18 cellular contexts compared by ENCODE assay signal in the genomic region with DNA sequence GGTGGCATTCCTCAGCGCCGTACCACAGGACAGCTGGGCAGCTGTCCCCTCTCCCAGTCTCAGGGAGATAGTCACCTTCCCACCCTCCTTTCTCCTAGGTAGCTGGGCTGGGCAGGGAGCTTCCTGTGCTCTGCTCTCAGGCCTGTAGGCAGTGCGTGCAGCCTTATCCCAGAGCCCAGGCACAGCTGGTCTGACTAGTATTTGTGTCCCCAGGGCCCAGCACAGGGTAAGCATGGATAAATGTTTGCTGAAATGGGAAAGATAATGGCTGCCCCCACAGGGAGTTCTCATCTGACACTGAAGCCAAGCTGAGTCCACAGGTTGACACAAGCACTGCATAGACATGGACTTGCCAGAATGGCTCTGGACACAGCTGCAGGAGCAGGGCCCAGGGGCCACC. TPM values are rescaled to one million over a fixed set of nuclear protein-coding genes. Genes with fewer than 3 reads are reported as not detected.
A peak's percentile ranks its signal among the peaks of the same experiment; 100 is the strongest.
DNase-seq lines count a peak whose midpoint lies in the region; TF ChIP-seq lines count a peak whose summit lies in the region.
"Had no signal": no experiment of that assay in that cellular context is flagged by ENCODE, and none has a peak within 500 bp of the region (broad histone marks: within the 10 kb centered on the region; RNA-seq: fewer than 3 reads in every experiment).

No MANE protein-coding gene starts in this region.

- H3K9me3 Mint-ChIP-seq in glutamatergic neuron (ENCODE audit: unreplicated experiment): peaks cover 21% of the 10 kb centered on the region
- H3K9me3 Mint-ChIP-seq: activated naive CD4-positive, alpha-beta T cell treated with anti-CD3 and anti-CD28 coated beads, Interleukin-2, amount 10 ng/mL, durations not matched to agents 7 days and 5 days; activated T-cell treated with anti-CD3 and anti-CD28 coated beads, Interleukin-2, amount 50 U/mL, for 72 hours; CD8-positive, alpha-beta T cell; natural killer cell treated with Interleukin-12 subunit alpha and Interleukin-12 subunit beta and Interleukin-15 and Interleukin-18, amount 100 ng/mL, for 72 hours had no signal

- no peaks in the 10 kb centered on the region for H3K36me3 Mint-ChIP-seq in glutamatergic neuron (ENCODE audit: unreplicated experiment)
- H3K36me3 Mint-ChIP-seq: activated naive CD4-positive, alpha-beta T cell treated with anti-CD3 and anti-CD28 coated beads, Interleukin-2, amount 10 ng/mL, durations not matched to agents 7 days and 5 days; natural killer cell treated with Interleukin-12 subunit alpha and Interleukin-12 subunit beta and Interleukin-15 and Interleukin-18, amount 100 ng/mL, for 72 hours had no signal

- peak overlapping the region; percentile 38 for H3K4me3 Mint-ChIP-seq in glutamatergic neuron (ENCODE audit: unreplicated experiment)
- H3K4me3 Mint-ChIP-seq: activated naive CD4-positive, alpha-beta T cell treated with anti-CD3 and anti-CD28 coated beads, Interleukin-2, amount 10 ng/mL, durations not matched to agents 7 days and 5 days; activated T-cell treated with anti-CD3 and anti-CD28 coated beads, Interleukin-2, amount 50 U/mL, for 72 hours; CD8-positive, alpha-beta T cell; natural killer cell treated with Interleukin-12 subunit alpha and Interleukin-12 subunit beta and Interleukin-15 and Interleukin-18, amount 100 ng/mL, for 72 hours had no signal

- peaks cover 36% of the 10 kb centered on the region for H3K4me1 Mint-ChIP-seq in glutamatergic neuron (ENCODE audit: low read depth, unreplicated experiment)

- peaks cover 32% of the 10 kb centered on the region for H3K27me3 Mint-ChIP-seq in glutamatergic neuron (ENCODE audit: unreplicated experiment)

- TF ChIP-seq CTCF in 22Rv1 (IDR thresholded peaks at IDR 0.05): no peak
- TF ChIP-seq CTCF in glutamatergic neuron (IDR thresholded peaks at IDR 0.05; ENCODE audit: partially characterized antibody, unreplicated experiment): no peak

- 0 out of 2 replicates have a peak overlapping the region, but pooled peaks have one; percentile 15 for H3K27ac ChIP-seq in 22Rv1
- H3K27ac ChIP-seq: parathyroid adenoma had no signal

- peak overlapping the region; percentile 44 for H3K27ac Mint-ChIP-seq in glutamatergic neuron (ENCODE audit: unreplicated experiment)
- H3K27ac Mint-ChIP-seq: activated naive CD4-positive, alpha-beta T cell treated with anti-CD3 and anti-CD28 coated beads, Interleukin-2, amount 10 ng/mL, durations not matched to agents 7 days and 5 days; activated T-cell treated with anti-CD3 and anti-CD28 coated beads, Interleukin-2, amount 50 U/mL, for 72 hours; CD8-positive, alpha-beta T cell; natural killer cell treated with Interleukin-12 subunit alpha and Interleukin-12 subunit beta and Interleukin-15 and Interleukin-18, amount 100 ng/mL, for 72 hours had no signal

- DNase-seq in COLO668 (lab: John Stamatoyannopoulos, UW; ENCODE audit: unreplicated experiment) (peak; percentile 31), NCI-H2171 treated with DMSO at 0.1 percent for 48 hours (lab: John Stamatoyannopoulos, UW) (peak; percentile 88), glutamatergic neuron (peak; percentile 59), NCI-H1105 (lab: John Stamatoyannopoulos, UW) (no peak), iPS-NIHi11 (ENCODE audit: low spot score) (no peak), NCI-H1694 (lab: John Stamatoyannopoulos, UW) (no peak)
- DNase-seq: activated naive CD4-positive, alpha-beta T cell treated with anti-CD3 and anti-CD28 coated beads, Interleukin-2, amount 10 ng/mL, durations not matched to agents 7 days and 5 days; activated T-cell treated with anti-CD3 and anti-CD28 coated beads, Interleukin-2, amount 50 U/mL, for 72 hours; CD8-positive, alpha-beta T cell; central memory CD4-positive, alpha-beta T cell; EL; erythroblast; mesendoderm; NCI-H187; NCI-H524 treated with DMSO at 0.1 percent for 48 hours had no signal

RNA-seq across cellular contexts. Expression of a gene that starts 9.8 kb away (rescaled TPM):
- total RNA-seq in glutamatergic neuron (ENCODE audit: unreplicated experiment): 4.4 TPM

RNA-seq across cellular contexts. Expression of a gene that starts 17.9 kb away (rescaled TPM):
- 664 TPM for total RNA-seq in glutamatergic neuron (ENCODE audit: unreplicated experiment)
- total RNA-seq: CD8-positive, alpha-beta T cell had no signal

RNA-seq across cellular contexts. Expression of a gene that starts 28.2 kb away (rescaled TPM):
- 4.0 TPM for total RNA-seq in glutamatergic neuron (ENCODE audit: unreplicated experiment)

RNA-seq across cellular contexts. Expression of a gene that starts 29.3 kb away (rescaled TPM):
- total RNA-seq in glutamatergic neuron (ENCODE audit: unreplicated experiment): not detected

RNA-seq across cellular contexts. Expression of a gene that starts 35.8 kb away (rescaled TPM):
- total RNA-seq in glutamatergic neuron (ENCODE audit: unreplicated experiment): 74.4 TPM

Comparison
In these comparisons a context has a peak if more than half of its experiments do, and no peak if none do; other contexts are left out.
1. DNase-seq: peak in COLO668 (single experiment), NCI-H2171 treated with DMSO at 0.1 percent for 48 hours (single experiment) and glutamatergic neuron (single experiment); none in NCI-H1105 (single experiment), iPS-NIHi11 (single experiment) and NCI-H1694 (single experiment).